In the genomic region with DNA sequence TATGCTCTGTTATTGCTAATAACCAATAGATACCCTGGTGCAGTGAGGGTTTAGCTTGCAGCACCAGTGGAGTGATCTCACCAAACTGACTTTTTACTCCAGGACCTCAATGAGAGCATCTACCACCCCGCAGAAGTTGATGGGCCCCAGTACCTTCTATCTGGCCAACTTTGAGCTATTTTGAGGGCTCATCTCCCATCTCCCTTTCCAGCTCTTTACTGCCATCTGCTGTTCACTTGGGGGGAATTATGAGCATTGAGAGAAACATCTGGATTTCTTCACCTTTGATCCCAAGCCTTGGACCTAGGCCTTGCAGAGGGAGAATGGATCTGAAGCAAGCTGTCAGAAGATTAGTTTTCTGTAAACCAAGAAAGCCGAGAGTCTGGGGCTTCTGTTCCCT, we compare ENCODE assay signal across 9 cellular contexts.
DNase-seq lines count a peak whose midpoint lies in the region; ATAC-seq and TF ChIP-seq lines count a peak whose summit lies in the region.
"Had no signal": no experiment of that assay in that cellular context is flagged by ENCODE, and none has a peak within 500 bp of the region (broad histone marks: within the 10 kb centered on the region; RNA-seq: fewer than 3 reads in every experiment).

No MANE protein-coding gene starts in this region.

- no peak overlapping the region for H3K4me2 ChIP-seq in SK-N-SH

- intact Hi-C loops in colonic mucosa (cut with DNase I): loop anchor here (5.0 kb wide), 1 partner anchor 234 kb away; no protein-coding TSS in a partner anchor

- no peaks in the 10 kb centered on the region for H3K79me2 ChIP-seq in SK-N-SH (ENCODE audit: insufficient read depth)

- H2AFZ ChIP-seq in SK-N-SH (ENCODE audit: low read depth): no peak overlapping the region

- H4K20me1 ChIP-seq in SK-N-SH (ENCODE audit: insufficient read depth): no peaks in the 10 kb centered on the region

- H3K9me2 ChIP-seq in SK-N-SH: no peaks in the 10 kb centered on the region

- no peak overlapping the region for H3K9ac ChIP-seq in SK-N-SH
- H3K9ac ChIP-seq in colonic mucosa (ENCODE audit: low read depth in 2 of 2, low read length in 2 of 2): no peak overlapping the region

- no peak overlapping the region for H3K4me3 ChIP-seq in SK-N-SH (ENCODE audit: low read depth in 2 of 2, low read length in 1 of 2)
- no peak overlapping the region for H3K4me3 ChIP-seq in colonic mucosa
- H3K4me3 ChIP-seq: skin epidermis had no signal

- CTCF ChIA-PET in SK-N-SH (lab: Yijun Ruan, JAX): interaction anchor here (0.6 to 4.4 kb wide), 54 partner anchors 9 to 1098 kb away, joined by 3 to 88 read pairs (median 4); a partner anchor contains a TSS

- TF ChIP-seq EP300 in SK-N-SH (IDR thresholded peaks at IDR 0.05; ENCODE audit: borderline replicate concordance in 1 of 2, low read depth in 1 of 2, low read length in 1 of 2): no peak

- DNase-seq in D341Med (ENCODE audit: low spot score) (peak; percentile 50), HT1080 (ENCODE audit: low read depth) (peak; percentile 29), SK-N-SH (peak; percentile 55), colonic mucosa (peak; percentile 62), lung microvascular endothelial cell (ENCODE audit: low read depth in 2 of 2) (peak; percentile 38 to 52), A172 (ENCODE audit: low spot score) (no peak), GF-D8 (lab: John Stamatoyannopoulos, UW) (no peak)

- H3K27ac ChIP-seq in SK-N-SH (ENCODE audit: low read depth in 2 of 2, low read length in 1 of 2) (no peak overlapping the region; a peak in 1 of 4 replicates), colonic mucosa (no peak overlapping the region)
- H3K27ac ChIP-seq: skin epidermis had no signal

- H3F3A ChIP-seq in SK-N-SH (replicated peaks; ENCODE audit: insufficient read depth): no peaks in the 10 kb centered on the region

- ATAC-seq in GM18909 (IDR thresholded peaks at IDR 0.05; ENCODE audit: poor library complexity, unreplicated experiment): peak; percentile 71

- H3K4me1 ChIP-seq in SK-N-SH (ENCODE audit: control insufficient read depth in 1 of 2, insufficient read depth in 2 of 2, low read depth in 1 of 2, low read length in 1 of 2): no peaks in the 10 kb centered on the region; a peak in 1 of 4 replicates
- no peaks in the 10 kb centered on the region for H3K4me1 ChIP-seq in colonic mucosa

- POLR2A ChIA-PET in SK-N-SH (lab: Yijun Ruan, JAX): no interaction called here

- TF ChIP-seq CTCF in SK-N-SH (IDR thresholded peaks at IDR 0.05) (peak; percentile 79), colonic mucosa (IDR thresholded peaks at IDR 0.05) (peak; percentile 52)

- 0% methylated on average over 2 of the region's 2 CpGs for WGBS in SK-N-SH (ENCODE audit: low lambda C conversion rate)

- H3K36me3 ChIP-seq in SK-N-SH (replicated peaks in 1 of 2; ENCODE audit: control insufficient read depth in 1 of 2, insufficient read depth in 2 of 2, low read length in 1 of 2) (peaks cover 0 to 4% of the 10 kb centered on the region in 2 experiments), colonic mucosa (no peaks in the 10 kb centered on the region)

- H3K9me3 ChIP-seq in SK-N-SH: no peaks in the 10 kb centered on the region
- no peaks in the 10 kb centered on the region for H3K9me3 ChIP-seq in colonic mucosa

- TF ChIP-seq RAD21 in SK-N-SH (IDR thresholded peaks at IDR 0.05; ENCODE audit: low read length): peak; percentile 64

- H3K27me3 ChIP-seq in SK-N-SH (ENCODE audit: insufficient read depth) (no peaks in the 10 kb centered on the region), colonic mucosa (no peaks in the 10 kb centered on the region)

TF ChIP-seq in SK-N-SH, 30 proteins besides CTCF, POLR2A, EP300 and RAD21:
- TF ChIP-seq SMC3 (IDR thresholded peaks at IDR 0.05; ENCODE audit: low read depth, low read length): peak; percentile 45
- TF ChIP-seq, protein P1, sequence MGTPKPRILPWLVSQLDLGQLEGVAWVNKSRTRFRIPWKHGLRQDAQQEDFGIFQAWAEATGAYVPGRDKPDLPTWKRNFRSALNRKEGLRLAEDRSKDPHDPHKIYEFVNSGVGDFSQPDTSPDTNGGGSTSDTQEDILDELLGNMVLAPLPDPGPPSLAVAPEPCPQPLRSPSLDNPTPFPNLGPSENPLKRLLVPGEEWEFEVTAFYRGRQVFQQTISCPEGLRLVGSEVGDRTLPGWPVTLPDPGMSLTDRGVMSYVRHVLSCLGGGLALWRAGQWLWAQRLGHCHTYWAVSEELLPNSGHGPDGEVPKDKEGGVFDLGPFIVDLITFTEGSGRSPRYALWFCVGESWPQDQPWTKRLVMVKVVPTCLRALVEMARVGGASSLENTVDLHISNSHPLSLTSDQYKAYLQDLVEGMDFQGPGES (IDR thresholded peaks at IDR 0.05; ENCODE audit: low read depth, low read length): no peak

Comparison
In these comparisons a context has a peak if more than half of its experiments do, and no peak if none do; other contexts are left out.
1. DNase-seq: peak in D341Med (single experiment), HT1080 (single experiment), SK-N-SH (single experiment), colonic mucosa (single experiment) and lung microvascular endothelial cell (2 of 2); none in A172 (single experiment) and GF-D8 (single experiment).